In genomic region chr18:32083781-32084180, GRCh38 we compare ENCODE assay signal across 24 cellular contexts. TPM values are rescaled to one million over a fixed set of nuclear protein-coding genes. Genes with fewer than 3 reads are reported as not detected.
A peak's percentile ranks its signal among the peaks of the same experiment; 100 is the strongest.
DNase-seq lines count a peak whose midpoint lies in the region; ATAC-seq and TF ChIP-seq lines count a peak whose summit lies in the region.
"Had no signal": no experiment of that assay in that cellular context is flagged by ENCODE, and none has a peak within 500 bp of the region (broad histone marks: within the 10 kb centered on the region; RNA-seq: fewer than 3 reads in every experiment).

No MANE protein-coding gene starts in this region.

- H3K27ac ChIP-seq in BLaER1 = 0 out of 2 replicates have a peak overlapping the region, but pooled peaks have one; percentile 79
- H3K27ac ChIP-seq in lower lobe of right lung = peak overlapping the region; percentile 81
- H3K27ac ChIP-seq in prostate gland = no peak overlapping the region

- H4K20me1 ChIP-seq in BLaER1 = no peaks in the 10 kb centered on the region

- H3K27me3 Mint-ChIP-seq in T-helper 2 cell treated with Interferon-gamma antibody and Interleukin-4, amounts not matched to agents 5 μg/mL and 100 μg/mL, for 36 hours (ENCODE audit: low read depth) = no peaks in the 10 kb centered on the region
- peaks cover 1% of the 10 kb centered on the region for H3K27me3 Mint-ChIP-seq in activated CD8-positive, alpha-beta T cell treated with anti-CD3 and anti-CD28 coated beads for 36 hours

- WGBS in prostate gland = 95% methylated on average over 8 of the region's 8 CpGs

- peak overlapping the region; percentile 86 for H3K27ac Mint-ChIP-seq in T-helper 2 cell treated with Interferon-gamma antibody and Interleukin-4, amounts not matched to agents 5 μg/mL and 100 μg/mL, for 36 hours
- H3K27ac Mint-ChIP-seq in activated CD8-positive, alpha-beta T cell treated with anti-CD3 and anti-CD28 coated beads for 36 hours = peak overlapping the region; percentile 54

- no peak overlapping the region for H3K9ac ChIP-seq in BLaER1

- POLR2A ChIA-PET in activated CD8-positive, alpha-beta T cell treated with anti-CD3 and anti-CD28 coated beads for 36 hours (lab: Charles Lee) = interaction anchor here (1.1 to 2.1 kb wide), 3 partner anchors 9 to 12 kb away, joined by 3 to 9 read pairs (median 5); no protein-coding TSS in a partner anchor

- intact Hi-C loops in activated CD8-positive, alpha-beta T cell treated with anti-CD3 and anti-CD28 coated beads for 36 hours (cut with micrococcal nuclease) = no loop called here
- intact Hi-C loops in lower lobe of right lung (cut with DNase I) (no loop called here), prostate gland (cut with DNase I) (no loop called here)

- H3K4me3 ChIP-seq in BLaER1 = no peak overlapping the region
- H3K4me3 ChIP-seq in lower lobe of right lung = no peak overlapping the region
- no peak overlapping the region for H3K4me3 ChIP-seq in prostate gland
- H3K4me3 ChIP-seq: pancreas, upper lobe of right lung had no signal

- H3K27me3 ChIP-seq in BLaER1 (no peaks in the 10 kb centered on the region), lower lobe of right lung (ENCODE audit: low read depth) (no peaks in the 10 kb centered on the region), prostate gland (replicated peaks; ENCODE audit: insufficient read depth) (no peaks in the 10 kb centered on the region)
- H3K27me3 ChIP-seq: pancreas, upper lobe of right lung had no signal

- H3K9me3 ChIP-seq in BLaER1 = peaks cover 16% of the 10 kb centered on the region
- no peaks in the 10 kb centered on the region for H3K9me3 ChIP-seq in lower lobe of right lung
- H3K9me3 ChIP-seq in prostate gland = no peaks in the 10 kb centered on the region
- H3K9me3 ChIP-seq: pancreas, upper lobe of right lung had no signal

- H3K4me2 ChIP-seq in BLaER1 = peak overlapping the region; percentile 88; the same call in 1 of the 2 replicates

- H3K9me3 Mint-ChIP-seq in T-helper 2 cell treated with Interferon-gamma antibody and Interleukin-4, amounts not matched to agents 5 μg/mL and 100 μg/mL, for 36 hours = no peaks in the 10 kb centered on the region
- H3K9me3 Mint-ChIP-seq in activated CD8-positive, alpha-beta T cell treated with anti-CD3 and anti-CD28 coated beads for 36 hours = no peaks in the 10 kb centered on the region

- DNase-seq in T-helper 2 cell treated with Interferon-gamma antibody and Interleukin-4, amounts not matched to agents 5 μg/mL and 100 μg/mL, for 36 hours (ENCODE audit: low spot score) = no peak
- DNase-seq in T-helper 2 cell (no peak), lower lobe of right lung (no peak), prostate gland (ENCODE audit: low spot score) (no peak), DMS79 (lab: John Stamatoyannopoulos, UW) (no peak)
- no peak for DNase-seq in activated CD8-positive, alpha-beta T cell treated with anti-CD3 and anti-CD28 coated beads for 36 hours
- DNase-seq: 8988T; activated CD8-positive, alpha-beta memory T cell treated with anti-CD3 and anti-CD28 coated beads for 24 hours; AML-193; amniotic stem cell; glutamatergic neuron; GOT3; left cardiac atrium; mesendoderm; NCI-H1417; NCI-H2107; NCI-H510A treated with DMSO at 0.1 percent for 48 hours; pancreas; right cardiac atrium; SIG-M5; upper lobe of right lung had no signal

- H3K4me1 ChIP-seq in BLaER1 = peaks cover 50% of the 10 kb centered on the region
- H3K4me1 ChIP-seq in lower lobe of right lung = peaks cover 20% of the 10 kb centered on the region
- H3K4me1 ChIP-seq in prostate gland (replicated peaks) = no peaks in the 10 kb centered on the region
- H3K4me1 ChIP-seq: pancreas had no signal

- H3K4me1 Mint-ChIP-seq in T-helper 2 cell treated with Interferon-gamma antibody and Interleukin-4, amounts not matched to agents 5 μg/mL and 100 μg/mL, for 36 hours (ENCODE audit: low read depth) = peaks cover 47% of the 10 kb centered on the region
- H3K4me1 Mint-ChIP-seq in activated CD8-positive, alpha-beta T cell treated with anti-CD3 and anti-CD28 coated beads for 36 hours (ENCODE audit: low read depth) = peaks cover 27% of the 10 kb centered on the region

- no peak for TF ChIP-seq CTCF in activated CD8-positive, alpha-beta T cell treated with anti-CD3 and anti-CD28 coated beads for 36 hours (IDR thresholded peaks at IDR 0.05)
- TF ChIP-seq CTCF in lower lobe of right lung (IDR thresholded peaks at IDR 0.05) = no peak
- no peak for TF ChIP-seq CTCF in prostate gland (IDR thresholded peaks at IDR 0.05)

- ATAC-seq in activated CD8-positive, alpha-beta T cell treated with anti-CD3 and anti-CD28 coated beads for 36 hours = no peak
- ATAC-seq in lower lobe of right lung (no peak), GM21367 (IDR thresholded peaks at IDR 0.05; ENCODE audit: unreplicated experiment) (no peak)
- ATAC-seq: left cardiac atrium, Panc1, pancreas, right cardiac atrium, upper lobe of right lung had no signal

- TF ChIP-seq POLR2A in prostate gland (IDR thresholded peaks at IDR 0.05) = no peak

- peaks cover 25% of the 10 kb centered on the region for H3K36me3 Mint-ChIP-seq in T-helper 2 cell treated with Interferon-gamma antibody and Interleukin-4, amounts not matched to agents 5 μg/mL and 100 μg/mL, for 36 hours (ENCODE audit: low read depth)
- peaks cover 6% of the 10 kb centered on the region for H3K36me3 Mint-ChIP-seq in activated CD8-positive, alpha-beta T cell treated with anti-CD3 and anti-CD28 coated beads for 36 hours (ENCODE audit: low read depth)

- H3K4me3 Mint-ChIP-seq in T-helper 2 cell treated with Interferon-gamma antibody and Interleukin-4, amounts not matched to agents 5 μg/mL and 100 μg/mL, for 36 hours = peak overlapping the region; percentile 77
- H3K4me3 Mint-ChIP-seq in activated CD8-positive, alpha-beta T cell treated with anti-CD3 and anti-CD28 coated beads for 36 hours = no peak overlapping the region

- no peaks in the 10 kb centered on the region for H3K36me3 ChIP-seq in BLaER1
- no peaks in the 10 kb centered on the region for H3K36me3 ChIP-seq in lower lobe of right lung
- no peaks in the 10 kb centered on the region for H3K36me3 ChIP-seq in prostate gland
- H3K36me3 ChIP-seq: pancreas, upper lobe of right lung had no signal

- CTCF ChIA-PET in activated CD8-positive, alpha-beta T cell treated with anti-CD3 and anti-CD28 coated beads for 36 hours (lab: Charles Lee) = interaction anchor here (0.7 to 5.4 kb wide), 3 partner anchors 12 to 65 kb away, joined by 4 to 29 read pairs (median 15); partner anchors contain the start of gene RNF125

RNA-seq across cellular contexts. Expression of gene RNF138, which starts 7.9 kb away (rescaled TPM):
- 10 to 100 TPM; 86.0 to 89.5 TPM for total RNA-seq in activated CD8-positive, alpha-beta T cell treated with anti-CD3 and anti-CD28 coated beads for 36 hours
- total RNA-seq in lower lobe of right lung (31.0 TPM), prostate gland (10 to 100 TPM; 25.4 to 72.9 TPM)

Comparison
In these comparisons a context has a peak if more than half of its experiments do, and no peak if none do; other contexts are left out.
1. H3K27ac ChIP-seq: peak in BLaER1 (single experiment) and lower lobe of right lung (single experiment); none in prostate gland (0 of 2).